8 cellular contexts compared by ENCODE assay signal in genomic region chr13:46176756-46177155, GRCh38. TPM values are rescaled to one million over a fixed set of nuclear protein-coding genes. Genes with fewer than 3 reads are reported as not detected.
A peak's percentile ranks its signal among the peaks of the same experiment; 100 is the strongest.
DNase-seq lines count a peak whose midpoint lies in the region; ATAC-seq and TF ChIP-seq lines count a peak whose summit lies in the region.

No MANE protein-coding gene starts in this region.

- ATAC-seq in GM18520 (IDR thresholded peaks at IDR 0.05; ENCODE audit: unreplicated experiment), result peak; percentile 23
- peak; percentile 40 for ATAC-seq in HG02798 (IDR thresholded peaks at IDR 0.05; ENCODE audit: poor library complexity, unreplicated experiment)
- ATAC-seq in GM21381 (IDR thresholded peaks at IDR 0.05; ENCODE audit: unreplicated experiment), result no peak

- DNase-seq in SIG-M5 (lab: John Stamatoyannopoulos, UW) (peak; percentile 96), mucosa of gallbladder (ENCODE audit: low spot score) (peak; percentile 31), NCI-H82 (lab: John Stamatoyannopoulos, UW) (no peak), HEK293T (ENCODE audit: extremely low spot score) (no peak), posterior vena cava (ENCODE audit: low spot score) (no peak)

- intact Hi-C loops in posterior vena cava (cut with DNase I), result no loop called here

- POLR2A ChIA-PET in HEK293T (lab: Yijun Ruan, JAX), result no interaction called here

- CTCF ChIA-PET in HEK293T (lab: Yijun Ruan, JAX), result interaction anchor here (0.6 kb wide), 1 partner anchor 36 kb away, joined by 4 read pairs; no protein-coding TSS in a partner anchor

TF ChIP-seq in HEK293T, 16 proteins besides CTCF, POLR2A, EP300 and RAD21:
- TF ChIP-seq ZNF384 (IDR thresholded peaks at IDR 0.05), result no peak
- no peak for TF ChIP-seq ELF4 (IDR thresholded peaks at IDR 0.05)
- no peak for TF ChIP-seq LEF1 (IDR thresholded peaks at IDR 0.05; ENCODE audit: borderline replicate concordance)
- no peak for TF ChIP-seq FOXK2 (IDR thresholded peaks at IDR 0.05)
- no peak for TF ChIP-seq ARNT (IDR thresholded peaks at IDR 0.05)
- TF ChIP-seq SUZ12 (IDR thresholded peaks at IDR 0.05), result no peak
- TF ChIP-seq CTBP1 (IDR thresholded peaks at IDR 0.05; ENCODE audit: borderline replicate concordance), result no peak
- TF ChIP-seq FOXM1 (IDR thresholded peaks at IDR 0.05; ENCODE audit: borderline replicate concordance), result no peak
- no peak for TF ChIP-seq SP1 (IDR thresholded peaks at IDR 0.05)
TF ChIP-seq in HEK293T: peak in this region for 0.

RNA-seq across cellular contexts. Expression of gene LCP1, which starts 5.2 kb away (rescaled TPM):
- total RNA-seq in mucosa of gallbladder (43.4 TPM), posterior vena cava (10 to 100 TPM; 72.8 to 73.8 TPM)

RNA-seq across cellular contexts. Expression of gene LRRC63, which starts 35.0 kb away (rescaled TPM):
- 0.69 TPM for total RNA-seq in mucosa of gallbladder
- under 1 TPM in 1 of 2 donors, not detected in 1; 0.42 TPM for total RNA-seq in posterior vena cava

Comparison
In these comparisons a context has a peak if more than half of its experiments do, and no peak if none do; other contexts are left out.
1. DNase-seq: peak in SIG-M5 (single experiment) and mucosa of gallbladder (single experiment); none in NCI-H82 (single experiment), HEK293T (single experiment) and posterior vena cava (single experiment).